Comparison of ENCODE assay signal across 13 cellular contexts in the genomic region with DNA sequence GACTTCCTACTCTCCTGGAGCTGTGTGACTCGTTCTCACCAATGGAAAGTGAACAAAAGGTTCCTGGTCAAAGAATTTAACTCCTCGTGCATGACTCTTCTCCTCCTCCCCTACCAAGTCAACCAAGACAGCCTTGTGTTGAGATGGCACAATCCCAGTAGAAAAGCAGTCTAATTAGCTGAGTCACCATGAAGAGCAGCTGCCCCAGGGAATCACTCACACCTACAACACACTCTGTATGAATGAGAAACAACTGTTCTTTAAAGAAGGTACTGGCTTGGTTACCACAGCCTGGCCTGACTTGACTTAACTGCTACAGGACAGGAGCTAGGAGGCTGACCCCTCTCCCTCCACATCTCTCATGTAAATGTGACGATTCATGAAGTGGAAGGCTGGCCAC. TPM values are rescaled to one million over a fixed set of nuclear protein-coding genes. Genes with fewer than 3 reads are reported as not detected.
DNase-seq lines count a peak whose midpoint lies in the region; ATAC-seq and TF ChIP-seq lines count a peak whose summit lies in the region.
"Had no signal": no experiment of that assay in that cellular context is flagged by ENCODE, and none has a peak within 500 bp of the region (broad histone marks: within the 10 kb centered on the region; RNA-seq: fewer than 3 reads in every experiment).

No MANE protein-coding gene starts in this region.

- no peaks in the 10 kb centered on the region for H3K27me3 ChIP-seq in right atrium auricular region
- H3K27me3 ChIP-seq: vagina had no signal

- H3K27ac ChIP-seq in right atrium auricular region = no peak overlapping the region
- H3K27ac ChIP-seq: vagina had no signal

- TF ChIP-seq CTCF in NB4 (IDR thresholded peaks at IDR 0.05; ENCODE audit: low read depth, low read length) (no peak), choroid plexus epithelial cell (conservative IDR thresholded peaks at IDR 0.05; ENCODE audit: low read depth, low read length) (no peak), omental fat pad (IDR thresholded peaks at IDR 0.05) (no peak), right atrium auricular region (IDR thresholded peaks at IDR 0.05) (no peak)

- peak; percentile 59 for ATAC-seq in omental fat pad (ENCODE audit: low FRiP score)
- no peak for ATAC-seq in GM19467 (IDR thresholded peaks at IDR 0.05; ENCODE audit: unreplicated experiment)
- ATAC-seq: activated T-cell treated with anti-CD3 and anti-CD28 coated beads, Interleukin-2, amount 50 U/mL, for 4 hours; T-helper 17 cell had no signal

- H3K36me3 ChIP-seq in right atrium auricular region = no peaks in the 10 kb centered on the region
- H3K36me3 ChIP-seq: vagina had no signal

- TF ChIP-seq POLR2A in NB4 (IDR thresholded peaks at IDR 0.05; ENCODE audit: extremely low read depth, insufficient read length) = no peak

- H3K9me3 ChIP-seq in right atrium auricular region = no peaks in the 10 kb centered on the region
- H3K9me3 ChIP-seq: vagina had no signal

- DNase-seq in ELF-1 (ENCODE audit: low read depth, low spot score) (peak; percentile 39), NB4 (ENCODE audit: low read depth) (peak; percentile 34), choroid plexus epithelial cell (ENCODE audit: low read depth) (peak; percentile 69), omental fat pad (ENCODE audit: low spot score) (no peak), SIG-M5 (lab: John Stamatoyannopoulos, UW) (no peak), right atrium auricular region (ENCODE audit: low spot score) (no peak), midbrain (lab: John Stamatoyannopoulos, UW) (no peak)
- DNase-seq: activated T-cell treated with anti-CD3 and anti-CD28 coated beads, Interleukin-2, amount 50 U/mL, for 4 hours; NCI-H510A treated with DMSO at 0.1 percent for 48 hours; occipital lobe; T-helper 17 cell had no signal

- H3K4me3 ChIP-seq in NB4 (ENCODE audit: low read depth, low read length) (no peak overlapping the region), choroid plexus epithelial cell (ENCODE audit: low read depth, low read length) (no peak overlapping the region), right atrium auricular region (no peak overlapping the region)
- H3K4me3 ChIP-seq: vagina had no signal

- no peaks in the 10 kb centered on the region for H3K4me1 ChIP-seq in right atrium auricular region

RNA-seq across cellular contexts. Expression of a gene that starts 2.9 kb away (rescaled TPM):
- total RNA-seq in omental fat pad = 1 to 10 TPM in 2 of 4 donors, under 1 TPM in 1, not detected in 1; 0.56 to 2.8 (median 1.6) TPM
- not detected for total RNA-seq in right atrium auricular region
- total RNA-seq: occipital lobe had no signal

RNA-seq across cellular contexts. Expression of a gene that starts 18.8 kb away (rescaled TPM):
- total RNA-seq in omental fat pad = 10 to 100 TPM; 10.1 to 54.5 (median 20.0) TPM
- 1 to 10 TPM; 3.4 to 6.3 TPM for total RNA-seq in right atrium auricular region

RNA-seq across cellular contexts. Expression of a gene that starts 24.1 kb away (rescaled TPM):
- total RNA-seq in omental fat pad (10 to 100 TPM; 38.5 to 71.2 (median 42.3) TPM), right atrium auricular region (10 to 100 TPM; 15.4 to 29.2 TPM)

RNA-seq across cellular contexts. Expression of a gene that starts 33.8 kb away (rescaled TPM):
- total RNA-seq in omental fat pad (100 to 1,000 TPM in 1 of 4 donors, 10 to 100 TPM in 3; 30.5 to 128 (median 55.6) TPM), right atrium auricular region (10 to 100 TPM; 11.9 to 26.5 TPM)

RNA-seq across cellular contexts. Expression of a gene that starts 34.3 kb away (rescaled TPM):
- total RNA-seq in omental fat pad (10 to 100 TPM; 22.2 to 84.2 (median 23.8) TPM), right atrium auricular region (10 to 100 TPM; 10.9 to 17.6 TPM)

Comparison
In these comparisons a context has a peak if more than half of its experiments do, and no peak if none do; other contexts are left out.
1. DNase-seq: peak in ELF-1 (single experiment), NB4 (single experiment) and choroid plexus epithelial cell (single experiment); none in omental fat pad (single experiment), SIG-M5 (single experiment), right atrium auricular region (single experiment) and midbrain (single experiment).